In genomic region chr5:157679801-157680200, GRCh38 we compare ENCODE assay signal across 11 cellular contexts. TPM values are rescaled to one million over a fixed set of nuclear protein-coding genes. Genes with fewer than 3 reads are reported as not detected.
"Had no signal": no experiment of that assay in that cellular context is flagged by ENCODE, and none has a peak within 500 bp of the region (broad histone marks: within the 10 kb centered on the region; RNA-seq: fewer than 3 reads in every experiment).

No MANE protein-coding gene starts in this region.

- DNase-seq: GM23248, GOT3, H7, HFFc6 had no signal

- H3K27me3 Mint-ChIP-seq: IgD-negative memory B cell had no signal

- H3K9ac ChIP-seq: GM23248 had no signal

- H3K4me1 Mint-ChIP-seq: IgD-negative memory B cell had no signal

- H2AFZ ChIP-seq: GM23248 had no signal

- ATAC-seq: HCT116, HepG2 had no signal

- H3K9me3 Mint-ChIP-seq: HFFc6, IgD-negative memory B cell had no signal

- H3K4me3 ChIP-seq: GM23248, HAP-1 had no signal

- H3K4me1 ChIP-seq: HAP-1 had no signal

- H3K27ac ChIP-seq: GM23248, HL-60 had no signal

- H3K9me3 ChIP-seq: HAP-1 had no signal

- H3K4me3 Mint-ChIP-seq: HFFc6, IgD-negative memory B cell had no signal

- H3K36me3 ChIP-seq: HAP-1 had no signal

- H3K27ac Mint-ChIP-seq: HFFc6, IgD-negative memory B cell had no signal

RNA-seq across cellular contexts. Expression of gene C5orf52, which starts 8.5 kb away (rescaled TPM):
- total RNA-seq: GM23248, H4, H7, HepG2, HFFc6, HT1080 had no signal
- polyA plus RNA-seq: GM23248, HepG2, IgD-negative memory B cell had no signal

RNA-seq across cellular contexts. Expression of gene SOX30, which starts 27.6 kb away (rescaled TPM):
- total RNA-seq: GM23248, H4, HepG2, HT1080 had no signal
